ENCODE assay signal across 1 cellular context in genomic region chr14:99575043-99576023, GRCh38.
TF ChIP-seq lines count a peak whose summit lies in the region.

No MANE protein-coding gene starts in this region.

TF ChIP-seq in SK-N-SH treated with all-trans-retinoic acid at 6 μM for 48 hours, 23 proteins besides CTCF, POLR2A, EP300 and RAD21 (continued from another document):
- TF ChIP-seq PATZ1 (CRISPR knock-in tag; IDR thresholded peaks at IDR 0.05; ENCODE audit: borderline replicate concordance) (no peak), OSR1 (CRISPR knock-in tag; IDR thresholded peaks at IDR 0.05) (no peak)
TF ChIP-seq in SK-N-SH treated with all-trans-retinoic acid at 6 μM for 48 hours: peak in this region for 0.
